1 cellular context compared by ENCODE assay signal in genomic region chr10:73517166-73517888, GRCh38.
TF ChIP-seq lines count a peak whose summit lies in the region.

No MANE protein-coding gene starts in this region.

TF ChIP-seq in K562, 482 proteins besides CTCF, POLR2A, EP300 and RAD21 (continued from another document and continues in another):
- TF ChIP-seq CEBPG (CRISPR knock-in tag; IDR thresholded peaks at IDR 0.05) (no peak), CEBPG (tag; conservative IDR thresholded peaks at IDR 0.05 in 1 of 2, IDR thresholded peaks at IDR 0.05 in 1 of 2) (peak; percentile 64 to 71; a peak in 2 of 4 replicates), KHSRP (IDR thresholded peaks at IDR 0.05) (no peak), FOXP1 (CRISPR knock-in tag; IDR thresholded peaks at IDR 0.05) (0 out of 2 replicates have a peak, but pooled peaks have one; percentile 23), EGR1 (conservative IDR thresholded peaks at IDR 0.05) (no peak), ZNF584 (CRISPR knock-in tag; IDR thresholded peaks at IDR 0.05; ENCODE audit: low read depth) (no peak), ZFPM2 (CRISPR knock-in tag; IDR thresholded peaks at IDR 0.05) (0 out of 2 replicates have a peak, but pooled peaks have one; percentile 36), FOXA1 (IDR thresholded peaks at IDR 0.05; ENCODE audit: borderline replicate concordance) (no peak), TRIM24 (IDR thresholded peaks at IDR 0.05) (no peak; a peak in 1 of 4 replicates), ZNF133 (CRISPR knock-in tag; IDR thresholded peaks at IDR 0.05) (no peak), CEBPZ (IDR thresholded peaks at IDR 0.05; ENCODE audit: borderline replicate concordance, low read depth, low read length) (no peak), ARNT (IDR thresholded peaks at IDR 0.05) (peak in 1 of 2 experiments; percentile 63; a peak in 1 of 4 replicates), KDM1A (IDR thresholded peaks at IDR 0.05) (0 out of 4 replicates have a peak, but pooled peaks of 1 of the 2 experiments have one; percentile 12), SAFB (IDR thresholded peaks at IDR 0.05; ENCODE audit: borderline replicate concordance, low read depth, low read length) (no peak), RAD51 (IDR thresholded peaks at IDR 0.05; ENCODE audit: borderline replicate concordance, low read depth) (peak; percentile 27; the same call in 1 of the 2 replicates), MCM7 (IDR thresholded peaks at IDR 0.05) (no peak), CBFA2T3 (IDR thresholded peaks at IDR 0.05) (peak; percentile 78), HMG20A (CRISPR knock-in tag; conservative IDR thresholded peaks at IDR 0.05) (no peak), ZNF280B (CRISPR knock-in tag; IDR thresholded peaks at IDR 0.05) (no peak), ASH1L (IDR thresholded peaks at IDR 0.05; ENCODE audit: borderline replicate concordance, low read depth, partially characterized antibody) (no peak), FOXP4 (CRISPR knock-in tag; IDR thresholded peaks at IDR 0.05; ENCODE audit: borderline replicate concordance) (no peak), BRF1 (IDR thresholded peaks at IDR 0.05; ENCODE audit: borderline replicate concordance, extremely low read depth, insufficient read length) (no peak), ZNF445 (CRISPR knock-in tag; IDR thresholded peaks at IDR 0.05; ENCODE audit: low read depth) (no peak), ZSCAN29 (IDR thresholded peaks at IDR 0.05) (no peak), DIDO1 (tag; IDR thresholded peaks at IDR 0.05; ENCODE audit: low read depth) (no peak), ZNF57 (CRISPR knock-in tag; IDR thresholded peaks at IDR 0.05) (no peak), MCM2 (IDR thresholded peaks at IDR 0.05; ENCODE audit: low read depth) (no peak), USF2 (CRISPR knock-in tag; IDR thresholded peaks at IDR 0.05) (no peak), PATZ1 (CRISPR knock-in tag; IDR thresholded peaks at IDR 0.05; ENCODE audit: borderline replicate concordance) (no peak), HOMEZ (CRISPR knock-in tag; IDR thresholded peaks at IDR 0.05) (0 out of 2 replicates have a peak, but pooled peaks have one; percentile 56), KLF10 (CRISPR knock-in tag; IDR thresholded peaks at IDR 0.05) (no peak), KLF16 (IDR thresholded peaks at IDR 0.05) (peak; percentile 32; the same call in 1 of the 2 replicates), KAT7 (CRISPR knock-in tag; IDR thresholded peaks at IDR 0.05; ENCODE audit: borderline replicate concordance) (no peak), ZBTB9 (CRISPR knock-in tag; IDR thresholded peaks at IDR 0.05) (peak; percentile 66; the same call in 1 of the 2 replicates), DPF2 (IDR thresholded peaks at IDR 0.05) (peak; percentile 97), MIER1 (IDR thresholded peaks at IDR 0.05; ENCODE audit: low read depth) (no peak), NFIC (IDR thresholded peaks at IDR 0.05) (no peak), ZNF316 (IDR thresholded peaks at IDR 0.05) (no peak), FOXJ3 (CRISPR knock-in tag; IDR thresholded peaks at IDR 0.05) (no peak), BRCA1 (IDR thresholded peaks at IDR 0.05) (no peak), BRCA1 (CRISPR knock-in tag; IDR thresholded peaks at IDR 0.05) (no peak), ZBTB1 (CRISPR knock-in tag; IDR thresholded peaks at IDR 0.05; ENCODE audit: borderline replicate concordance, low read depth) (no peak), ATF2 (CRISPR knock-in tag; IDR thresholded peaks at IDR 0.05) (no peak), XRCC3 (IDR thresholded peaks at IDR 0.05) (no peak), KDM5B (IDR thresholded peaks at IDR 0.05; ENCODE audit: insufficient replicate concordance, low read depth, low read length) (no peak), TCFL5 (CRISPR knock-in tag; conservative IDR thresholded peaks at IDR 0.05) (no peak), RFX1 (IDR thresholded peaks at IDR 0.05) (no peak)
- TF ChIP-seq, protein P1, sequence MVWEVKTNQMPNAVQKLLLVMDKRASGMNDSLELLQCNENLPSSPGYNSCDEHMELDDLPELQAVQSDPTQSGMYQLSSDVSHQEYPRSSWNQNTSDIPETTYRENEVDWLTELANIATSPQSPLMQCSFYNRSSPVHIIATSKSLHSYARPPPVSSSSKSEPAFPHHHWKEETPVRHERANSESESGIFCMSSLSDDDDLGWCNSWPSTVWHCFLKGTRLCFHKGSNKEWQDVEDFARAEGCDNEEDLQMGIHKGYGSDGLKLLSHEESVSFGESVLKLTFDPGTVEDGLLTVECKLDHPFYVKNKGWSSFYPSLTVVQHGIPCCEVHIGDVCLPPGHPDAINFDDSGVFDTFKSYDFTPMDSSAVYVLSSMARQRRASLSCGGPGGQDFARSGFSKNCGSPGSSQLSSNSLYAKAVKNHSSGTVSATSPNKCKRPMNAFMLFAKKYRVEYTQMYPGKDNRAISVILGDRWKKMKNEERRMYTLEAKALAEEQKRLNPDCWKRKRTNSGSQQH (CRISPR knock-in tag; IDR thresholded peaks at IDR 0.05): peak; percentile 75
- TF ChIP-seq, protein P2, sequence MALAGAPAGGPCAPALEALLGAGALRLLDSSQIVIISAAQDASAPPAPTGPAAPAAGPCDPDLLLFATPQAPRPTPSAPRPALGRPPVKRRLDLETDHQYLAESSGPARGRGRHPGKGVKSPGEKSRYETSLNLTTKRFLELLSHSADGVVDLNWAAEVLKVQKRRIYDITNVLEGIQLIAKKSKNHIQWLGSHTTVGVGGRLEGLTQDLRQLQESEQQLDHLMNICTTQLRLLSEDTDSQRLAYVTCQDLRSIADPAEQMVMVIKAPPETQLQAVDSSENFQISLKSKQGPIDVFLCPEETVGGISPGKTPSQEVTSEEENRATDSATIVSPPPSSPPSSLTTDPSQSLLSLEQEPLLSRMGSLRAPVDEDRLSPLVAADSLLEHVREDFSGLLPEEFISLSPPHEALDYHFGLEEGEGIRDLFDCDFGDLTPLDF (CRISPR knock-in tag; IDR thresholded peaks at IDR 0.05): no peak
- TF ChIP-seq, protein P3, sequence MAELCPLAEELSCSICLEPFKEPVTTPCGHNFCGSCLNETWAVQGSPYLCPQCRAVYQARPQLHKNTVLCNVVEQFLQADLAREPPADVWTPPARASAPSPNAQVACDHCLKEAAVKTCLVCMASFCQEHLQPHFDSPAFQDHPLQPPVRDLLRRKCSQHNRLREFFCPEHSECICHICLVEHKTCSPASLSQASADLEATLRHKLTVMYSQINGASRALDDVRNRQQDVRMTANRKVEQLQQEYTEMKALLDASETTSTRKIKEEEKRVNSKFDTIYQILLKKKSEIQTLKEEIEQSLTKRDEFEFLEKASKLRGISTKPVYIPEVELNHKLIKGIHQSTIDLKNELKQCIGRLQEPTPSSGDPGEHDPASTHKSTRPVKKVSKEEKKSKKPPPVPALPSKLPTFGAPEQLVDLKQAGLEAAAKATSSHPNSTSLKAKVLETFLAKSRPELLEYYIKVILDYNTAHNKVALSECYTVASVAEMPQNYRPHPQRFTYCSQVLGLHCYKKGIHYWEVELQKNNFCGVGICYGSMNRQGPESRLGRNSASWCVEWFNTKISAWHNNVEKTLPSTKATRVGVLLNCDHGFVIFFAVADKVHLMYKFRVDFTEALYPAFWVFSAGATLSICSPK (IDR thresholded peaks at IDR 0.05; ENCODE audit: borderline replicate concordance): no peak
